In genomic region chr12:103495783-103496456, GRCh38 we compare ENCODE assay signal across 8 cellular contexts. TPM values are rescaled to one million over a fixed set of nuclear protein-coding genes. Genes with fewer than 3 reads are reported as not detected.
DNase-seq lines count a peak whose midpoint lies in the region; ATAC-seq and TF ChIP-seq lines count a peak whose summit lies in the region.

TSS of gene C12orf42 (minus strand) at chr12:103495968. CDS start at chr12:103478426, 17,542 bp downstream.

- peak; percentile 56 for ATAC-seq in Right ventricle myocardium inferior
- peak; percentile 39 for ATAC-seq in HG02840 (IDR thresholded peaks at IDR 0.05; ENCODE audit: low FRiP score, unreplicated experiment)
- ATAC-seq in activated T-cell treated with anti-CD3 and anti-CD28 coated beads, Interleukin-2, amount 50 U/mL, for 72 hours (replicated peaks in 1 of 2): peak; percentile 36 to 48
- ATAC-seq in omental fat pad (ENCODE audit: low FRiP score): peak; percentile 64
- ATAC-seq in HG03457 (IDR thresholded peaks at IDR 0.05; ENCODE audit: unreplicated experiment): no peak

- intact Hi-C loops in Right ventricle myocardium inferior (cut with DNase I) (no loop called here), cardiac septum (cut with DNase I) (no loop called here)

- H3K36me3 Mint-ChIP-seq in activated T-cell treated with anti-CD3 and anti-CD28 coated beads, Interleukin-2, amount 50 U/mL, for 72 hours (ENCODE audit: insufficient read depth in 2 of 2): peaks cover 4 to 5% of the 10 kb centered on the region in 2 donors

- no peak within 1 kb of the TSS for H3K27ac Mint-ChIP-seq in activated T-cell treated with anti-CD3 and anti-CD28 coated beads, Interleukin-2, amount 50 U/mL, for 72 hours

- DNase-seq in Right ventricle myocardium inferior (ENCODE audit: missing footprints) (peak; percentile 55), cardiac septum (ENCODE audit: low spot score) (no peak), NCI-H1930 (lab: John Stamatoyannopoulos, UW) (peak; percentile 36 to 75), globus pallidus (ENCODE audit: low spot score) (peak; percentile 29), omental fat pad (ENCODE audit: low spot score) (no peak)
- peak; percentile 51 to 53 for DNase-seq in activated T-cell treated with anti-CD3 and anti-CD28 coated beads, Interleukin-2, amount 50 U/mL, for 72 hours

- peaks cover 38% of the 10 kb centered on the region for H3K27me3 Mint-ChIP-seq in activated T-cell treated with anti-CD3 and anti-CD28 coated beads, Interleukin-2, amount 50 U/mL, for 72 hours (ENCODE audit: low read depth)

- H3K4me3 Mint-ChIP-seq in activated T-cell treated with anti-CD3 and anti-CD28 coated beads, Interleukin-2, amount 50 U/mL, for 72 hours: peak within 1 kb of the TSS; percentile 77 to 86

- H3K9me3 Mint-ChIP-seq in activated T-cell treated with anti-CD3 and anti-CD28 coated beads, Interleukin-2, amount 50 U/mL, for 72 hours: peaks cover 7 to 8% of the 10 kb centered on the region in 2 donors

- peaks cover 41% of the 10 kb centered on the region for H3K4me1 Mint-ChIP-seq in activated T-cell treated with anti-CD3 and anti-CD28 coated beads, Interleukin-2, amount 50 U/mL, for 72 hours (ENCODE audit: low read depth)

- no peak for TF ChIP-seq CTCF in omental fat pad (IDR thresholded peaks at IDR 0.05)

RNA-seq across cellular contexts. Expression of gene C12orf42, which starts in this region (rescaled TPM):
- total RNA-seq in Right ventricle myocardium inferior (not detected), cardiac septum (not detected), omental fat pad (under 1 TPM in 1 of 4 donors, not detected in 3; 0.36 TPM)
- under 1 TPM; 0.31 to 0.35 TPM for total RNA-seq in activated T-cell treated with anti-CD3 and anti-CD28 coated beads, Interleukin-2, amount 50 U/mL, for 72 hours

Comparison
In these comparisons a context has a peak if more than half of its experiments do, and no peak if none do; other contexts are left out.
1. Peak in DNase-seq and ATAC-seq in Right ventricle myocardium inferior; RNA of the gene not detected or under 1 TPM.
2. Peak in DNase-seq and ATAC-seq in activated T-cell treated with anti-CD3 and anti-CD28 coated beads, Interleukin-2, amount 50 U/mL, for 72 hours; RNA of the gene not detected or under 1 TPM.
3. Peak in ATAC-seq in omental fat pad; RNA of the gene not detected or under 1 TPM.
4. DNase-seq: peak in NCI-H1930 (2 of 2) and globus pallidus (single experiment); none in cardiac septum (single experiment) and omental fat pad (single experiment).